Comparison of ENCODE assay signal across 9 cellular contexts in the genomic region with DNA sequence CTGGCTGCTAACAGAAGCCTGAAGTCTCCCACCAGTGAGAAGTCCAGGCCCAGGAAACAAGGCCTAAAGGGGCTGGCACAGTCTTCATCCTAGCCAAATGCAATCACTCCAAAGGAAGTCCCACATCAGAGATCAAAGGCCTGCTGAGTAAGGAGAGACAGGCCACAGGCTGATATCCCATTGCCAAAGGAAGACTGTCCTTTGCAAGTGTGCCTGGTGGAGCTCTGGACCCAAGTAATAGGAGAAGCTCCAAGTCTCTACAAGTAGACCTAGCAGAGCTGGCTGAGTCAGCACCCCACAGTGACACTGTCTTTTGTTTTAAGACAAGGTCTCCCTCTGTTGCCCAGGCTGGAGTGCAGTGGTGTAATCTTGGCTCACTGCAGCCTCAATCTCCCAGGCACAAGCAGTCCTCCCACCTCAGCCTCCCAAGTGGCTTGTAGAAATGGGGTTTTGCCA. TPM values are rescaled to one million over a fixed set of nuclear protein-coding genes. Genes with fewer than 3 reads are reported as not detected.
DNase-seq lines count a peak whose midpoint lies in the region; ATAC-seq and TF ChIP-seq lines count a peak whose summit lies in the region.
"Had no signal": no experiment of that assay in that cellular context is flagged by ENCODE, and none has a peak within 500 bp of the region (broad histone marks: within the 10 kb centered on the region; RNA-seq: fewer than 3 reads in every experiment).

No MANE protein-coding gene starts in this region.

- TF ChIP-seq RAD21 in SK-N-SH (IDR thresholded peaks at IDR 0.05; ENCODE audit: low read length), result no peak

- H4K20me1 ChIP-seq in SK-N-SH (ENCODE audit: insufficient read depth), result no peaks in the 10 kb centered on the region

- CTCF ChIA-PET in SK-N-SH (lab: Yijun Ruan, JAX), result interaction anchor here (1.3 kb wide), 1 partner anchor 13 kb away, joined by 3 read pairs; the partner anchor contains the start of gene CA11

- POLR2A ChIA-PET in SK-N-SH (lab: Yijun Ruan, JAX), result interaction anchor here (1.2 kb wide), 2 partner anchors 9 to 18 kb away, joined by 5 read pairs; partner anchors contain the start of gene FAM83E

- DNase-seq in SK-N-SH (no peak), UCSD-AML1 (lab: John Stamatoyannopoulos, UW; ENCODE audit: unreplicated experiment) (peak; percentile 24), foreskin keratinocyte (peak in 1 of 2 donors; percentile 76), ecto neural progenitor cell (ENCODE audit: low spot score) (no peak), NCI-H1694 treated with DMSO at 0.1 percent for 48 hours (lab: John Stamatoyannopoulos, UW) (no peak)

- H3K9ac ChIP-seq in SK-N-SH (0 out of 2 replicates have a peak overlapping the region, but pooled peaks have one; percentile 17), subcutaneous abdominal adipose tissue (ENCODE audit: low read length in 5 of 5) (peak overlapping the region in 1 of 5 donors; percentile 37)

- H3F3A ChIP-seq in SK-N-SH (replicated peaks; ENCODE audit: insufficient read depth), result peaks cover 30% of the 10 kb centered on the region

- H3K4me1 ChIP-seq in SK-N-SH (ENCODE audit: control insufficient read depth in 1 of 2, insufficient read depth in 2 of 2, low read depth in 1 of 2, low read length in 1 of 2), result peaks cover 25 to 31% of the 10 kb centered on the region in 2 experiments
- H3K4me1 ChIP-seq in foreskin keratinocyte, result peaks cover 22% of the 10 kb centered on the region
- peaks cover 7 to 73% (median 65%) of the 10 kb centered on the region in 5 donors for H3K4me1 ChIP-seq in subcutaneous abdominal adipose tissue (ENCODE audit: control insufficient read depth in 5 of 5, insufficient read depth in 5 of 5, low read length in 5 of 5)

- H3K4me2 ChIP-seq in SK-N-SH, result peak overlapping the region; percentile 99; the same call in 1 of the 2 replicates

- H3K9me2 ChIP-seq in SK-N-SH, result no peaks in the 10 kb centered on the region

- H3K9me3 ChIP-seq in SK-N-SH (no peaks in the 10 kb centered on the region), subcutaneous abdominal adipose tissue (ENCODE audit: control insufficient read depth in 5 of 5, low read length in 5 of 5) (no peaks in the 10 kb centered on the region)
- H3K9me3 ChIP-seq: SJSA1 had no signal

- H3K36me3 ChIP-seq in SK-N-SH (replicated peaks in 1 of 2; ENCODE audit: control insufficient read depth in 1 of 2, insufficient read depth in 2 of 2, low read length in 1 of 2) (peaks cover 17 to 25% of the 10 kb centered on the region in 2 experiments), subcutaneous abdominal adipose tissue (ENCODE audit: control insufficient read depth in 5 of 5, insufficient read depth in 5 of 5, low read length in 5 of 5) (peaks cover 0 to 28% (median 13%) of the 10 kb centered on the region in 5 donors)

- H3K27me3 ChIP-seq in SK-N-SH (ENCODE audit: insufficient read depth) (no peaks in the 10 kb centered on the region), foreskin keratinocyte (no peaks in the 10 kb centered on the region), subcutaneous abdominal adipose tissue (ENCODE audit: control insufficient read depth in 5 of 5, insufficient read depth in 4 of 5, low read length in 5 of 5) (no peaks in the 10 kb centered on the region)

- TF ChIP-seq CTCF in SK-N-SH (IDR thresholded peaks at IDR 0.05) (no peak), foreskin keratinocyte (conservative IDR thresholded peaks at IDR 0.05) (peak; percentile 60)

- H3K27ac ChIP-seq in SK-N-SH (ENCODE audit: low read depth in 2 of 2, low read length in 1 of 2), result peak overlapping the region in 1 of 2 experiments; percentile 96; a peak in 3 of 4 replicates
- H3K27ac ChIP-seq in foreskin keratinocyte, result peak overlapping the region; percentile 11
- H3K27ac ChIP-seq in subcutaneous abdominal adipose tissue (ENCODE audit: low read depth, low read length), result peak overlapping the region; percentile 91
- H3K27ac ChIP-seq: SJSA1 had no signal

- H3K4me3 ChIP-seq in SK-N-SH (ENCODE audit: low read depth in 2 of 2, low read length in 1 of 2) (no peak overlapping the region), subcutaneous abdominal adipose tissue (ENCODE audit: low read depth in 1 of 5, low read length in 5 of 5) (peak overlapping the region in 1 of 5 donors; percentile 12)
- H3K4me3 ChIP-seq: SJSA1 had no signal

- ATAC-seq in SK-N-SH treated with all-trans-retinoic acid at 6 μM for 48 hours (no peak), foreskin keratinocyte (peak; percentile 2), GM21737 (IDR thresholded peaks at IDR 0.05; ENCODE audit: unreplicated experiment) (no peak)

- H3K79me2 ChIP-seq in SK-N-SH (ENCODE audit: insufficient read depth), result no peaks in the 10 kb centered on the region; the same call in 1 of the 2 replicates

- no peak for TF ChIP-seq EP300 in SK-N-SH (IDR thresholded peaks at IDR 0.05; ENCODE audit: borderline replicate concordance in 1 of 2, low read depth in 1 of 2, low read length in 1 of 2)

- no peak overlapping the region for H2AFZ ChIP-seq in SK-N-SH (ENCODE audit: low read depth)

TF ChIP-seq in SK-N-SH, 30 proteins besides CTCF, POLR2A, EP300 and RAD21 (continues in another document):
- TF ChIP-seq, protein P1, sequence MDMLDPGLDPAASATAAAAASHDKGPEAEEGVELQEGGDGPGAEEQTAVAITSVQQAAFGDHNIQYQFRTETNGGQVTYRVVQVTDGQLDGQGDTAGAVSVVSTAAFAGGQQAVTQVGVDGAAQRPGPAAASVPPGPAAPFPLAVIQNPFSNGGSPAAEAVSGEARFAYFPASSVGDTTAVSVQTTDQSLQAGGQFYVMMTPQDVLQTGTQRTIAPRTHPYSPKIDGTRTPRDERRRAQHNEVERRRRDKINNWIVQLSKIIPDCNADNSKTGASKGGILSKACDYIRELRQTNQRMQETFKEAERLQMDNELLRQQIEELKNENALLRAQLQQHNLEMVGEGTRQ (IDR thresholded peaks at IDR 0.05; ENCODE audit: borderline replicate concordance, low read depth, low read length), result no peak
- no peak for TF ChIP-seq MEF2A (IDR thresholded peaks at IDR 0.05; ENCODE audit: borderline replicate concordance, low read depth)
- TF ChIP-seq TEAD4 (IDR thresholded peaks at IDR 0.05; ENCODE audit: borderline replicate concordance, insufficient read depth), result no peak
- no peak for TF ChIP-seq NFIC (IDR thresholded peaks at IDR 0.05; ENCODE audit: borderline replicate concordance)
- TF ChIP-seq SIN3A (IDR thresholded peaks at IDR 0.05; ENCODE audit: borderline replicate concordance, low read depth, low read length), result no peak

TF ChIP-seq in SK-N-SH treated with all-trans-retinoic acid at 6 μM for 48 hours, 23 proteins besides CTCF, POLR2A, EP300 and RAD21 (continues in another document):
- TF ChIP-seq, protein P2, sequence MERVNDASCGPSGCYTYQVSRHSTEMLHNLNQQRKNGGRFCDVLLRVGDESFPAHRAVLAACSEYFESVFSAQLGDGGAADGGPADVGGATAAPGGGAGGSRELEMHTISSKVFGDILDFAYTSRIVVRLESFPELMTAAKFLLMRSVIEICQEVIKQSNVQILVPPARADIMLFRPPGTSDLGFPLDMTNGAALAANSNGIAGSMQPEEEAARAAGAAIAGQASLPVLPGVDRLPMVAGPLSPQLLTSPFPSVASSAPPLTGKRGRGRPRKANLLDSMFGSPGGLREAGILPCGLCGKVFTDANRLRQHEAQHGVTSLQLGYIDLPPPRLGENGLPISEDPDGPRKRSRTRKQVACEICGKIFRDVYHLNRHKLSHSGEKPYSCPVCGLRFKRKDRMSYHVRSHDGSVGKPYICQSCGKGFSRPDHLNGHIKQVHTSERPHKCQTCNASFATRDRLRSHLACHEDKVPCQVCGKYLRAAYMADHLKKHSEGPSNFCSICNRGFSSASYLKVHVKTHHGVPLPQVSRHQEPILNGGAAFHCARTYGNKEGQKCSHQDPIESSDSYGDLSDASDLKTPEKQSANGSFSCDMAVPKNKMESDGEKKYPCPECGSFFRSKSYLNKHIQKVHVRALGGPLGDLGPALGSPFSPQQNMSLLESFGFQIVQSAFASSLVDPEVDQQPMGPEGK (CRISPR knock-in tag; IDR thresholded peaks at IDR 0.05; ENCODE audit: borderline replicate concordance), result no peak
- TF ChIP-seq PPARA (CRISPR knock-in tag; IDR thresholded peaks at IDR 0.05; ENCODE audit: borderline replicate concordance) (no peak), GLIS3 (CRISPR knock-in tag; IDR thresholded peaks at IDR 0.05) (no peak), ZNF70 (CRISPR knock-in tag; IDR thresholded peaks at IDR 0.05) (no peak), ZC3H10 (CRISPR knock-in tag; IDR thresholded peaks at IDR 0.05) (no peak), TOX (CRISPR knock-in tag; IDR thresholded peaks at IDR 0.05; ENCODE audit: borderline replicate concordance) (no peak)

RNA-seq across cellular contexts. Expression of gene DBP, which starts 4.5 kb away (rescaled TPM):
- 7.8 and 12.6 TPM in 2 replicates for polyA plus RNA-seq in SK-N-SH (2012; rRNA removed)
- polyA plus RNA-seq in SK-N-SH (2012; cell fraction: cytosol; rRNA removed), result 7.3 and 10.3 TPM in 2 replicates
- 8.6 and 13.4 TPM in 2 replicates for polyA plus RNA-seq in SK-N-SH (2012; cell fraction: nucleus; rRNA removed)
- total RNA-seq in foreskin keratinocyte, result 3.0 and 3.7 TPM in 2 replicates
- polyA plus RNA-seq in foreskin keratinocyte, result 4.6 and 6.2 TPM in 2 replicates

RNA-seq across cellular contexts. Expression of gene CA11, which starts 13.3 kb away (rescaled TPM):
- polyA plus RNA-seq in SK-N-SH (2012; rRNA removed) (13.1 and 13.5 TPM in 2 replicates), foreskin keratinocyte (6.7 and 9.0 TPM in 2 replicates)
- polyA plus RNA-seq in SK-N-SH (2012; cell fraction: cytosol; rRNA removed), result 12.8 and 15.5 TPM in 2 replicates
- 10.4 and 10.7 TPM in 2 replicates for polyA plus RNA-seq in SK-N-SH (2012; cell fraction: nucleus; rRNA removed)
- total RNA-seq in foreskin keratinocyte, result 3.9 and 4.9 TPM in 2 replicates
- total RNA-seq: SJSA1 had no signal

RNA-seq across cellular contexts. Expression of gene SPHK2, which starts 13.4 kb away (rescaled TPM):
- polyA plus RNA-seq in SK-N-SH (2012; rRNA removed) (14.1 and 14.8 TPM in 2 replicates), foreskin keratinocyte (7.7 and 9.6 TPM in 2 replicates)
- 6.1 and 8.8 TPM in 2 replicates for polyA plus RNA-seq in SK-N-SH (2012; cell fraction: cytosol; rRNA removed)
- polyA plus RNA-seq in SK-N-SH (2012; cell fraction: nucleus; rRNA removed), result 42.4 and 44.9 TPM in 2 replicates
- 6.9 and 8.8 TPM in 2 replicates for total RNA-seq in foreskin keratinocyte

RNA-seq across cellular contexts. Expression of gene RPL18, which starts 13.7 kb away (rescaled TPM):
- polyA plus RNA-seq in SK-N-SH (2012; rRNA removed) (2,114 and 2,225 TPM in 2 replicates), foreskin keratinocyte (2,287 and 2,314 TPM in 2 replicates)
- 1,690 and 2,536 TPM in 2 replicates for polyA plus RNA-seq in SK-N-SH (2012; cell fraction: cytosol; rRNA removed)
- polyA plus RNA-seq in SK-N-SH (2012; cell fraction: nucleus; rRNA removed), result 725 and 988 TPM in 2 replicates
- total RNA-seq in foreskin keratinocyte, result 1,924 and 1,965 TPM in 2 replicates

RNA-seq across cellular contexts. Expression of gene FAM83E, which starts 17.8 kb away (rescaled TPM):
- 0.44 TPM in 1 of 2 replicates, not detected in the other for polyA plus RNA-seq in SK-N-SH (2012; rRNA removed)
- polyA plus RNA-seq in SK-N-SH (2012; cell fraction: cytosol; rRNA removed), result 0.03 TPM in 1 of 2 replicates, not detected in the other
- polyA plus RNA-seq in SK-N-SH (2012; cell fraction: nucleus; rRNA removed), result 0.13 and 0.17 TPM in 2 replicates
- 0.48 and 0.67 TPM in 2 replicates for total RNA-seq in foreskin keratinocyte
- polyA plus RNA-seq in foreskin keratinocyte, result 0.12 and 0.24 TPM in 2 replicates
